Comparison of ENCODE assay signal across 8 cellular contexts in genomic region chr3:30548605-30549004, GRCh38. TPM values are rescaled to one million over a fixed set of nuclear protein-coding genes. Genes with fewer than 3 reads are reported as not detected.
DNase-seq lines count a peak whose midpoint lies in the region; ATAC-seq and TF ChIP-seq lines count a peak whose summit lies in the region.

No MANE protein-coding gene starts in this region.

- no peak overlapping the region for H3K4me3 Mint-ChIP-seq in activated CD4-positive, alpha-beta T cell treated with anti-CD3 and anti-CD28 coated beads for 36 hours

- H3K36me3 ChIP-seq in left ventricle myocardium inferior = no peaks in the 10 kb centered on the region
- H3K36me3 ChIP-seq in sigmoid colon = no peaks in the 10 kb centered on the region
- H3K36me3 ChIP-seq in vagina = no peaks in the 10 kb centered on the region

- WGBS in sigmoid colon, 2 donors = 58 to 78% methylated on average over 4 of the region's 4 CpGs

- H3K4me1 Mint-ChIP-seq in activated CD4-positive, alpha-beta T cell treated with anti-CD3 and anti-CD28 coated beads for 36 hours = peaks cover 41% of the 10 kb centered on the region

- no peak overlapping the region for H3K27ac Mint-ChIP-seq in activated CD4-positive, alpha-beta T cell treated with anti-CD3 and anti-CD28 coated beads for 36 hours

- intact Hi-C loops in left ventricle myocardium inferior (cut with micrococcal nuclease) = no loop called here
- intact Hi-C loops in cardiac septum (cut with DNase I) = loop anchor here (2.0 to 10.0 kb wide), 2 partner anchors 58 to 324 kb away; partner anchors contain the start of gene TGFBR2
- intact Hi-C loops in activated CD4-positive, alpha-beta T cell treated with anti-CD3 and anti-CD28 coated beads for 36 hours (cut with DNase I, micrococcal nuclease) = no loop called here
- intact Hi-C loops in sigmoid colon (cut with DNase I) = no loop called here
- intact Hi-C loops in vagina (cut with DNase I) = no loop called here

- TF ChIP-seq CTCF in left ventricle myocardium inferior (IDR thresholded peaks at IDR 0.05; ENCODE audit: borderline replicate concordance) (no peak), omental fat pad (IDR thresholded peaks at IDR 0.05) (no peak), sigmoid colon (IDR thresholded peaks at IDR 0.05) (no peak), vagina (IDR thresholded peaks at IDR 0.05) (no peak)

- H3K36me3 Mint-ChIP-seq in activated CD4-positive, alpha-beta T cell treated with anti-CD3 and anti-CD28 coated beads for 36 hours (ENCODE audit: low read depth) = no peaks in the 10 kb centered on the region

- DNase-seq in left ventricle myocardium inferior (no peak), cardiac septum (ENCODE audit: low spot score) (no peak), germinal center (ENCODE audit: low spot score) (peak; percentile 17), omental fat pad (ENCODE audit: low spot score) (no peak), sigmoid colon (no peak), vagina (ENCODE audit: extremely low spot score in 2 of 2) (no peak)
- DNase-seq in activated CD4-positive, alpha-beta T cell treated with anti-CD3 and anti-CD28 coated beads for 36 hours = peak; percentile 68

- H3K4me1 ChIP-seq in left ventricle myocardium inferior = peaks cover 38% of the 10 kb centered on the region
- H3K4me1 ChIP-seq in sigmoid colon = peaks cover 0 to 19% (median 12%) of the 10 kb centered on the region in 4 donors
- H3K4me1 ChIP-seq in vagina = peaks cover 7% of the 10 kb centered on the region

- H3K27me3 ChIP-seq in left ventricle myocardium inferior (ENCODE audit: low read depth) (no peaks in the 10 kb centered on the region), sigmoid colon (no peaks in the 10 kb centered on the region), vagina (no peaks in the 10 kb centered on the region)

- POLR2A ChIA-PET in activated CD4-positive, alpha-beta T cell treated with anti-CD3 and anti-CD28 coated beads for 36 hours (lab: Charles Lee) = interaction anchor here (0.6 kb wide), 1 partner anchor 10 kb away, joined by 4 read pairs; no protein-coding TSS in a partner anchor

- no peak for TF ChIP-seq EP300 in sigmoid colon (IDR thresholded peaks at IDR 0.05)

- H3K27me3 Mint-ChIP-seq in activated CD4-positive, alpha-beta T cell treated with anti-CD3 and anti-CD28 coated beads for 36 hours = no peaks in the 10 kb centered on the region

- H3K9me3 Mint-ChIP-seq in activated CD4-positive, alpha-beta T cell treated with anti-CD3 and anti-CD28 coated beads for 36 hours (ENCODE audit: low read depth) = peaks cover 2% of the 10 kb centered on the region

- H3K4me3 ChIP-seq in left ventricle myocardium inferior (no peak overlapping the region), sigmoid colon (no peak overlapping the region), vagina (no peak overlapping the region)

- H3K9me3 ChIP-seq in left ventricle myocardium inferior (replicated peaks) = no peaks in the 10 kb centered on the region
- H3K9me3 ChIP-seq in sigmoid colon = no peaks in the 10 kb centered on the region
- H3K9me3 ChIP-seq in vagina = no peaks in the 10 kb centered on the region

- CTCF ChIA-PET in activated CD4-positive, alpha-beta T cell treated with anti-CD3 and anti-CD28 coated beads for 36 hours (lab: Charles Lee) = interaction anchor here (0.6 to 1.8 kb wide), 3 partner anchors 72 to 376 kb away, joined by 3 to 6 read pairs (median 4); no protein-coding TSS in a partner anchor

- peak; percentile 96 for ATAC-seq in activated CD4-positive, alpha-beta T cell treated with anti-CD3 and anti-CD28 coated beads for 36 hours
- ATAC-seq in omental fat pad (ENCODE audit: low FRiP score) = no peak
- ATAC-seq in GM18870 (IDR thresholded peaks at IDR 0.05; ENCODE audit: unreplicated experiment) = no peak

- no peak for TF ChIP-seq POLR2A in sigmoid colon (IDR thresholded peaks at IDR 0.05)
- no peak for TF ChIP-seq POLR2A in vagina (IDR thresholded peaks at IDR 0.05)

- H3K27ac ChIP-seq in left ventricle myocardium inferior (replicated peaks) (peak overlapping the region; percentile 64), sigmoid colon (no peak overlapping the region), vagina (no peak overlapping the region)

RNA-seq across cellular contexts. Expression of gene TGFBR2, which starts 57.8 kb away (rescaled TPM):
- total RNA-seq in left ventricle myocardium inferior (144 TPM), cardiac septum (66.7 TPM), omental fat pad (100 to 1,000 TPM; 281 to 587 (median 369) TPM), sigmoid colon (100 to 1,000 TPM; 215 to 243 (median 234) TPM), vagina (176 TPM)
- 10 to 100 TPM; 45.5 to 46.6 TPM for total RNA-seq in activated CD4-positive, alpha-beta T cell treated with anti-CD3 and anti-CD28 coated beads for 36 hours
- 10 to 100 TPM in 2 of 3 donors, 1 to 10 TPM in 1; 9.9 to 56.4 (median 32.4) TPM for polyA plus RNA-seq in sigmoid colon

Comparison
In these comparisons a context has a peak if more than half of its experiments do, and no peak if none do; other contexts are left out.
1. DNase-seq: peak in activated CD4-positive, alpha-beta T cell treated with anti-CD3 and anti-CD28 coated beads for 36 hours (single experiment) and germinal center (single experiment); none in left ventricle myocardium inferior (single experiment), cardiac septum (single experiment), omental fat pad (single experiment), sigmoid colon (single experiment) and vagina (0 of 2).